In the genomic region with DNA sequence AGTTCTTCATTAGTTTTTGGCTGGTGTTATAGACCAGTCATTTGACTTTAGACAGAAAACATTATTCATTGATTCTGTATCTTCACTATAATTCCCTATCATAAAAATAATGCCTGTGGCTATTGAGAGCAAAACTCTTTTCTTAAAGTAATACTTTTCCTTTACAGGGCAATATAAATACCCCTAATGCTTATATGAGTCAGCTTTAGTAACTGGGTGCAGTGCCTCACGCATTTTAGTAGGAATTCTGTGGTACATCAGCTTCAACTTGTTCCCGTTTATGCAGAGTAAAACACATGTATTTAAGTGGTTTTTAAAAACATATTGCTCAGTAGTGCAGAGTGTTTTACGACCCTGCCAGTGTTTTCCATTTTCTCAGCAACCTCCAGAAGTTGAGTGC, we compare ENCODE assay signal across 18 cellular contexts.
A peak's percentile ranks its signal among the peaks of the same experiment; 100 is the strongest.
DNase-seq lines count a peak whose midpoint lies in the region; ATAC-seq and TF ChIP-seq lines count a peak whose summit lies in the region.
"Had no signal": no experiment of that assay in that cellular context is flagged by ENCODE, and none has a peak within 500 bp of the region (broad histone marks: within the 10 kb centered on the region; RNA-seq: fewer than 3 reads in every experiment).

No MANE protein-coding gene starts in this region.

- H3K36me3 Mint-ChIP-seq in activated CD8-positive, alpha-beta T cell treated with anti-CD3 and anti-CD28 coated beads, Interleukin-2, amount 10 ng/mL, durations not matched to agents 7 days and 5 days (ENCODE audit: low read depth) = peaks cover 80% of the 10 kb centered on the region

- H3K36me3 ChIP-seq in right atrium auricular region (peaks cover 86% of the 10 kb centered on the region), esophagus muscularis mucosa (peaks cover 60 to 100% (median 95%) of the 10 kb centered on the region in 4 donors), psoas muscle (ENCODE audit: insufficient read depth in 1 of 2, low read depth in 1 of 2) (peaks cover 9 to 85% of the 10 kb centered on the region in 2 donors), vagina (peaks cover 4 to 92% of the 10 kb centered on the region in 2 donors)

- no peaks in the 10 kb centered on the region for H3K27me3 Mint-ChIP-seq in activated CD8-positive, alpha-beta T cell treated with anti-CD3 and anti-CD28 coated beads, Interleukin-2, amount 10 ng/mL, durations not matched to agents 7 days and 5 days (ENCODE audit: low read depth)
- H3K27me3 Mint-ChIP-seq: CD8-positive, alpha-beta memory T cell had no signal

- H3K9me3 ChIP-seq in right atrium auricular region (no peaks in the 10 kb centered on the region), right cardiac atrium (ENCODE audit: control insufficient read depth, low read length) (no peaks in the 10 kb centered on the region), esophagus muscularis mucosa (no peaks in the 10 kb centered on the region), psoas muscle (no peaks in the 10 kb centered on the region), vagina (no peaks in the 10 kb centered on the region)
- H3K9me3 ChIP-seq: HAP-1 had no signal

- H3K4me3 ChIP-seq in right atrium auricular region (no peak overlapping the region), right cardiac atrium (ENCODE audit: low read length) (no peak overlapping the region), esophagus muscularis mucosa (no peak overlapping the region), psoas muscle (peak overlapping the region; percentile 8), vagina (no peak overlapping the region)
- H3K4me3 ChIP-seq: HAP-1 had no signal

- WGBS in right cardiac atrium = 77% methylated on average over 3 of the region's 3 CpGs
- WGBS in esophagus muscularis mucosa = 70% methylated on average over 3 of the region's 3 CpGs
- 69 to 84% (median 74%) methylated on average over 3 of the region's 3 CpGs for WGBS in psoas muscle, 3 donors

- H3K27me3 ChIP-seq in right atrium auricular region (no peaks in the 10 kb centered on the region), right cardiac atrium (ENCODE audit: control insufficient read depth, insufficient read depth) (no peaks in the 10 kb centered on the region), esophagus muscularis mucosa (no peaks in the 10 kb centered on the region), psoas muscle (ENCODE audit: insufficient read depth in 3 of 3, low read length in 2 of 3) (no peaks in the 10 kb centered on the region), vagina (no peaks in the 10 kb centered on the region)

- no peak for DNase-seq in right atrium auricular region (ENCODE audit: low spot score)
- no peak for DNase-seq in right cardiac atrium
- no peak for DNase-seq in esophagus muscularis mucosa (ENCODE audit: extremely low spot score)
- no peak for DNase-seq in psoas muscle
- DNase-seq in vagina (ENCODE audit: extremely low spot score in 2 of 2) = no peak
- DNase-seq in activated CD8-positive, alpha-beta T cell treated with anti-CD3 and anti-CD28 coated beads, Interleukin-2, amount 10 ng/mL, durations not matched to agents 7 days and 5 days = no peak
- no peak for DNase-seq in GM19240 (ENCODE audit: insufficient read length, low spot score)
- DNase-seq: activated CD8-positive, alpha-beta memory T cell treated with anti-CD3 and anti-CD28 coated beads for 24 hours; CD8-positive, alpha-beta memory T cell; cortex of kidney; naive B cell; NCI-H1048; NCI-H748 treated with DMSO at 0.1 percent for 48 hours; RPMI8226 had no signal

- TF ChIP-seq CTCF in right atrium auricular region (IDR thresholded peaks at IDR 0.05) = no peak
- TF ChIP-seq CTCF in esophagus muscularis mucosa (IDR thresholded peaks at IDR 0.05) = no peak
- no peak for TF ChIP-seq CTCF in psoas muscle (IDR thresholded peaks at IDR 0.05)
- no peak for TF ChIP-seq CTCF in vagina (IDR thresholded peaks at IDR 0.05)

- no peak for TF ChIP-seq EP300 in esophagus muscularis mucosa (IDR thresholded peaks at IDR 0.05)

- no peaks in the 10 kb centered on the region for H3K9me3 Mint-ChIP-seq in activated CD8-positive, alpha-beta T cell treated with anti-CD3 and anti-CD28 coated beads, Interleukin-2, amount 10 ng/mL, durations not matched to agents 7 days and 5 days (ENCODE audit: insufficient read depth)
- H3K9me3 Mint-ChIP-seq: activated T-helper 2 cell treated with anti-CD3 and anti-CD28 coated beads, Interferon-gamma antibody, Interleukin-2, Interleukin-4, amounts not matched to agents 10 μg/mL and 5 μg/mL and 100 μg/mL, durations not matched to agents 14 hours and 24 hours and 36 hours; CD8-positive, alpha-beta memory T cell; IgD-negative memory B cell had no signal

- peaks cover 11% of the 10 kb centered on the region for H3K4me1 Mint-ChIP-seq in activated CD8-positive, alpha-beta T cell treated with anti-CD3 and anti-CD28 coated beads, Interleukin-2, amount 10 ng/mL, durations not matched to agents 7 days and 5 days (ENCODE audit: low read depth)
- H3K4me1 Mint-ChIP-seq: CD8-positive, alpha-beta memory T cell had no signal

- POLR2A ChIA-PET in activated CD8-positive, alpha-beta T cell treated with anti-CD3 and anti-CD28 coated beads, Interleukin-2, amount 10 ng/mL, durations not matched to agents 7 days and 5 days (lab: Charles Lee) = no interaction called here

- H3K27ac ChIP-seq in right atrium auricular region = peak overlapping the region; percentile 4 to 61
- no peak overlapping the region for H3K27ac ChIP-seq in right cardiac atrium (ENCODE audit: low read length)
- peak overlapping the region in 3 of 4 donors; percentile 35 to 54 (median 37) for H3K27ac ChIP-seq in esophagus muscularis mucosa (replicated peaks in 1 of 4)
- H3K27ac ChIP-seq in psoas muscle = peak overlapping the region; percentile 80
- H3K27ac ChIP-seq in vagina = peak overlapping the region; percentile 38

- ATAC-seq in right cardiac atrium (no peak), psoas muscle (peak in 1 of 4 donors; percentile 11), HG03342 (IDR thresholded peaks at IDR 0.05; ENCODE audit: unreplicated experiment) (no peak)
- ATAC-seq in activated CD8-positive, alpha-beta T cell treated with anti-CD3 and anti-CD28 coated beads, Interleukin-2, amount 10 ng/mL, durations not matched to agents 7 days and 5 days = no peak

- H3K27ac Mint-ChIP-seq in activated CD8-positive, alpha-beta T cell treated with anti-CD3 and anti-CD28 coated beads, Interleukin-2, amount 10 ng/mL, durations not matched to agents 7 days and 5 days = no peak overlapping the region
- H3K27ac Mint-ChIP-seq: activated T-helper 2 cell treated with anti-CD3 and anti-CD28 coated beads, Interferon-gamma antibody, Interleukin-2, Interleukin-4, amounts not matched to agents 10 μg/mL and 5 μg/mL and 100 μg/mL, durations not matched to agents 14 hours and 24 hours and 36 hours; IgD-negative memory B cell; naive B cell had no signal

- TF ChIP-seq POLR2A in esophagus muscularis mucosa (IDR thresholded peaks at IDR 0.05; ENCODE audit: low read depth) (no peak), vagina (IDR thresholded peaks at IDR 0.05) (no peak)

- intact Hi-C loops in right cardiac atrium (cut with DNase I) = no loop called here
- intact Hi-C loops in esophagus muscularis mucosa (cut with DNase I) = no loop called here
- intact Hi-C loops in psoas muscle (cut with DNase I) = loop anchor here (2.0 to 5.0 kb wide), 3 partner anchors 62 to 120 kb away; partner anchors contain the start of gene SEC14L1 (in 1 of the 2)
- intact Hi-C loops in vagina (cut with DNase I) = no loop called here

- H3K4me1 ChIP-seq in right atrium auricular region = peaks cover 0 to 53% of the 10 kb centered on the region in 2 donors
- H3K4me1 ChIP-seq in right cardiac atrium (ENCODE audit: control insufficient read depth, insufficient read depth, low read length) = no peaks in the 10 kb centered on the region
- H3K4me1 ChIP-seq in esophagus muscularis mucosa = peaks cover 18 to 53% (median 29%) of the 10 kb centered on the region in 4 donors
- H3K4me1 ChIP-seq in psoas muscle = peaks cover 39% of the 10 kb centered on the region
- peaks cover 5% of the 10 kb centered on the region for H3K4me1 ChIP-seq in vagina
- H3K4me1 ChIP-seq: HAP-1 had no signal

- CTCF ChIA-PET in activated CD8-positive, alpha-beta T cell treated with anti-CD3 and anti-CD28 coated beads, Interleukin-2, amount 10 ng/mL, durations not matched to agents 7 days and 5 days (lab: Charles Lee) = interaction anchor here (2.1 kb wide), 1 partner anchor 121 kb away, joined by 8 read pairs; no protein-coding TSS in a partner anchor

- H3K4me3 Mint-ChIP-seq in activated CD8-positive, alpha-beta T cell treated with anti-CD3 and anti-CD28 coated beads, Interleukin-2, amount 10 ng/mL, durations not matched to agents 7 days and 5 days = no peak overlapping the region
- H3K4me3 Mint-ChIP-seq: CD8-positive, alpha-beta memory T cell; IgD-negative memory B cell; naive B cell had no signal

Comparison
In these comparisons a context has a peak if more than half of its experiments do, and no peak if none do; other contexts are left out.
1. intact Hi-C loops: an anchor here in psoas muscle (2.0 to 5.0 kb wide); none called in right cardiac atrium, esophagus muscularis mucosa and vagina.